ENCODE assay signal across 21 cellular contexts in genomic region chr1:154783976-154784375, GRCh38.
DNase-seq lines count a peak whose midpoint lies in the region; ATAC-seq, FAIRE-seq and TF ChIP-seq lines count a peak whose summit lies in the region.
"Had no signal": no experiment of that assay in that cellular context is flagged by ENCODE, and none has a peak within 500 bp of the region (broad histone marks: within the 10 kb centered on the region; RNA-seq: fewer than 3 reads in every experiment).

No MANE protein-coding gene starts in this region.

- H3K4me2 ChIP-seq in PC-9: no peak overlapping the region

- no peak for ATAC-seq in activated CD8-positive, alpha-beta memory T cell treated with anti-CD3 and anti-CD28 coated beads, Interleukin-2, amount 10 ng/mL, durations not matched to agents 7 days and 5 days
- ATAC-seq in activated naive CD4-positive, alpha-beta T cell treated with anti-CD3 and anti-CD28 coated beads, Interleukin-2, amount 50 U/mL, for 72 hours: no peak
- ATAC-seq in HG03039 (IDR thresholded peaks at IDR 0.05; ENCODE audit: unreplicated experiment): no peak
- ATAC-seq: foreskin keratinocyte, Panc1 had no signal

- intact Hi-C loops in spleen (cut with DNase I; ENCODE audit: low total_unique reads) (no loop called here), PC-9 (cut with micrococcal nuclease; ENCODE audit: unreplicated experiment) (no loop called here)

- no peaks in the 10 kb centered on the region for H3K36me3 Mint-ChIP-seq in activated CD8-positive, alpha-beta memory T cell treated with anti-CD3 and anti-CD28 coated beads, Interleukin-2, amount 10 ng/mL, durations not matched to agents 7 days and 5 days
- H3K36me3 Mint-ChIP-seq in activated naive CD4-positive, alpha-beta T cell treated with anti-CD3 and anti-CD28 coated beads, Interleukin-2, amount 50 U/mL, for 72 hours: peaks cover 0 to 17% of the 10 kb centered on the region in 2 donors
- H3K36me3 Mint-ChIP-seq: CD14-positive monocyte had no signal

- H3K4me3 ChIP-seq in spleen (no peak overlapping the region), PC-9 (no peak overlapping the region)
- H3K4me3 ChIP-seq: dorsolateral prefrontal cortex, lung had no signal

- H3K9me2 ChIP-seq in PC-9 (ENCODE audit: insufficient read depth): no peaks in the 10 kb centered on the region

- no peaks in the 10 kb centered on the region for H3K27me3 Mint-ChIP-seq in activated CD8-positive, alpha-beta memory T cell treated with anti-CD3 and anti-CD28 coated beads, Interleukin-2, amount 10 ng/mL, durations not matched to agents 7 days and 5 days

- H3K27ac Mint-ChIP-seq in activated CD8-positive, alpha-beta memory T cell treated with anti-CD3 and anti-CD28 coated beads, Interleukin-2, amount 10 ng/mL, durations not matched to agents 7 days and 5 days: peak overlapping the region; percentile 76
- peak overlapping the region; percentile 93 to 95 for H3K27ac Mint-ChIP-seq in activated naive CD4-positive, alpha-beta T cell treated with anti-CD3 and anti-CD28 coated beads, Interleukin-2, amount 50 U/mL, for 72 hours

- H3K27me3 ChIP-seq in spleen (replicated peaks in 1 of 7) (no peaks in the 10 kb centered on the region), PC-9 (ENCODE audit: insufficient read depth, low read depth) (peaks cover 62% of the 10 kb centered on the region)
- H3K27me3 ChIP-seq: dorsolateral prefrontal cortex had no signal

- H3K36me3 ChIP-seq in spleen (no peaks in the 10 kb centered on the region), PC-9 (ENCODE audit: low read depth) (no peaks in the 10 kb centered on the region)

- TF ChIP-seq POLR2A in GM12891 (IDR thresholded peaks at IDR 0.05; ENCODE audit: low read depth, low read length) (no peak), spleen (IDR thresholded peaks at IDR 0.05) (no peak)

- peaks cover 0 to 4% (median under 1%) of the 10 kb centered on the region in 8 donors for H3K9me3 ChIP-seq in spleen
- no peaks in the 10 kb centered on the region; the same call in 1 of the 2 replicates for H3K9me3 ChIP-seq in PC-9 (ENCODE audit: insufficient read depth, low read depth)

- H2AFZ ChIP-seq in PC-9: no peak overlapping the region
- H2AFZ ChIP-seq: parathyroid adenoma had no signal

- no peak overlapping the region for H3K4me3 Mint-ChIP-seq in activated CD8-positive, alpha-beta memory T cell treated with anti-CD3 and anti-CD28 coated beads, Interleukin-2, amount 10 ng/mL, durations not matched to agents 7 days and 5 days
- H3K4me3 Mint-ChIP-seq: CD14-positive monocyte had no signal

- CTCF ChIA-PET in activated CD8-positive, alpha-beta memory T cell treated with anti-CD3 and anti-CD28 coated beads, Interleukin-2, amount 10 ng/mL, durations not matched to agents 7 days and 5 days (lab: Charles Lee): interaction anchor here (0.8 to 1.6 kb wide), 3 partner anchors 16 to 23 kb away, joined by 3 to 6 read pairs (median 4); no protein-coding TSS in a partner anchor
- CTCF ChIA-PET in PC-9 (lab: Charles Lee): no interaction called here

- DNase-seq in activated CD8-positive, alpha-beta memory T cell treated with anti-CD3 and anti-CD28 coated beads, Interleukin-2, amount 10 ng/mL, durations not matched to agents 7 days and 5 days: no peak
- DNase-seq in activated CD8-positive, alpha-beta memory T cell treated with anti-CD3 and anti-CD28 coated beads for 24 hours: no peak
- no peak for DNase-seq in GM12891 (ENCODE audit: insufficient read length, low spot score)
- no peak for DNase-seq in activated naive CD4-positive, alpha-beta T cell treated with anti-CD3 and anti-CD28 coated beads, Interleukin-2, amount 50 U/mL, for 72 hours (ENCODE audit: low spot score in 2 of 2)
- DNase-seq in spleen: peak; percentile 33
- no peak for DNase-seq in PC-9
- no peak for DNase-seq in D341Med (ENCODE audit: low spot score)
- DNase-seq: activated CD4-positive, alpha-beta T cell treated with anti-CD3 and anti-CD28 coated beads for 1 hour; caudate nucleus; DMS79 treated with DMSO at 0.1 percent for 48 hours; dorsolateral prefrontal cortex; foreskin keratinocyte; hypothalamus; IMR-90; NCI-H2227 treated with DMSO at 0.1 percent for 48 hours had no signal

- POLR2A ChIA-PET in PC-9 (lab: Charles Lee; ENCODE audit: unreplicated experiment): no interaction called here

- no TSS peak for BruUV-seq in PC-9 (replicated peaks; lab: Mats Ljungman, UMichigan)

- H3K4me1 ChIP-seq in spleen (peaks cover 0 to 24% (median 5%) of the 10 kb centered on the region in 6 donors), PC-9 (replicated peaks; ENCODE audit: insufficient read depth) (no peaks in the 10 kb centered on the region)
- H3K4me1 ChIP-seq: foreskin keratinocyte, parathyroid adenoma had no signal

- no peaks in the 10 kb centered on the region for H3K79me2 ChIP-seq in PC-9 (ENCODE audit: low read depth)
- H3K79me2 ChIP-seq: parathyroid adenoma had no signal

- TF ChIP-seq CTCF in spleen (IDR thresholded peaks at IDR 0.05 in 8 of 11, conservative IDR thresholded peaks at IDR 0.05 in 3 of 11) (no peak), PC-9 (conservative IDR thresholded peaks at IDR 0.05) (no peak)

- H4K20me1 ChIP-seq in PC-9 (ENCODE audit: insufficient read depth): no peaks in the 10 kb centered on the region

- no peaks in the 10 kb centered on the region for H3F3A ChIP-seq in PC-9 (ENCODE audit: insufficient read depth, low read depth)

- peaks cover 22% of the 10 kb centered on the region for H3K4me1 Mint-ChIP-seq in activated CD8-positive, alpha-beta memory T cell treated with anti-CD3 and anti-CD28 coated beads, Interleukin-2, amount 10 ng/mL, durations not matched to agents 7 days and 5 days

- 63 to 83% (median 77%) methylated on average over 3 of the region's 3 CpGs for WGBS in spleen, 5 donors

- H3K9me3 Mint-ChIP-seq in activated CD8-positive, alpha-beta memory T cell treated with anti-CD3 and anti-CD28 coated beads, Interleukin-2, amount 10 ng/mL, durations not matched to agents 7 days and 5 days (ENCODE audit: low read depth): no peaks in the 10 kb centered on the region
- peaks cover 7 to 16% of the 10 kb centered on the region in 2 donors for H3K9me3 Mint-ChIP-seq in activated naive CD4-positive, alpha-beta T cell treated with anti-CD3 and anti-CD28 coated beads, Interleukin-2, amount 50 U/mL, for 72 hours

- peak; percentile 16 for FAIRE-seq in GM12891 (lab: Jason Lieb, UNC)
- FAIRE-seq: keratinocyte had no signal

- peak overlapping the region in 1 of 8 donors; percentile 57 for H3K27ac ChIP-seq in spleen
- no peak overlapping the region for H3K27ac ChIP-seq in PC-9
- H3K27ac ChIP-seq: foreskin keratinocyte, parathyroid adenoma had no signal

TF ChIP-seq in GM12891, 5 proteins besides CTCF, POLR2A, EP300 and RAD21:
- TF ChIP-seq POU2F2 (IDR thresholded peaks at IDR 0.05; ENCODE audit: low read depth, low read length) (no peak), PAX5 (IDR thresholded peaks at IDR 0.05; ENCODE audit: insufficient read depth, low read length, severe bottlenecking) (no peak), TAF1 (IDR thresholded peaks at IDR 0.05; ENCODE audit: low read depth, low read length) (no peak), POLR2AphosphoS5 (IDR thresholded peaks at IDR 0.05; ENCODE audit: low read depth, low read length) (no peak), SPI1 (IDR thresholded peaks at IDR 0.05; ENCODE audit: low read depth, low read length) (no peak)
